In the genomic region with DNA sequence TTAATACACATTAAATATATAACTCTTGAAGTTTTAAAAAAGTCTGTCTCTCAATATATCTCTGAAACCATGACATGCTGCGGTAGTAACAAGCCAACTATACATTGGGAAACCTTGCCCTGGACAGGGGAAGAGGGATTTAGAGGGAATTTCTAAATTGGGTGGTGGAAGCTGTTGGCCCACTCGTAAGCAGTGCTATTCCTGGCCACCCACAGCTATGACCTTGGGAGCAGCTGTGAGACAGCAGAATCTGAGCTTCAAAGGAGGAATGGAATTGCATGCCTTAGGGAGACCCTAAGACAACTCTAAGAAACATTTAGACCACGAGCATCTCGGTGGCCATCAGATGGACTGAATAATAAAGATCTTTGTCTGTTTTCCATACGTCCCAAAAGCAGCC, we compare ENCODE assay signal across 23 cellular contexts.
"Had no signal": no experiment of that assay in that cellular context is flagged by ENCODE, and none has a peak within 500 bp of the region (broad histone marks: within the 10 kb centered on the region; RNA-seq: fewer than 3 reads in every experiment).

No MANE protein-coding gene starts in this region.

- H3K27ac ChIP-seq: SJSA1, SK-N-MC had no signal

- H3K4me1 ChIP-seq: SJSA1 had no signal

- DNase-seq: IMR-90, Karpas-422, KG1, MG63, NCI-H1092, NCI-H1105 treated with DMSO at 0.1 percent for 48 hours, NCI-H1417 treated with DMSO at 0.1 percent for 48 hours, NCI-H146, NCI-H1694 treated with DMSO at 0.1 percent for 48 hours, NCI-H1930, NCI-H2081, NCI-H2171, NCI-H226, NCI-H446, NCI-H510A, NCI-H524 treated with DMSO at 0.1 percent for 48 hours, NCI-H69, NCI-H774, RPMI8226, SHP77 treated with DMSO at 0.1 percent for 48 hours had no signal

- H3K36me3 ChIP-seq: MG63, SJSA1 had no signal

- H3K4me3 ChIP-seq: MG63, SJSA1, SK-N-MC had no signal

- H3K27me3 ChIP-seq: MG63, SJSA1 had no signal

- ATAC-seq: HepG2 had no signal

- H3K9me3 ChIP-seq: MG63, SJSA1 had no signal
